ENCODE assay signal across 32 cellular contexts in the genomic region with DNA sequence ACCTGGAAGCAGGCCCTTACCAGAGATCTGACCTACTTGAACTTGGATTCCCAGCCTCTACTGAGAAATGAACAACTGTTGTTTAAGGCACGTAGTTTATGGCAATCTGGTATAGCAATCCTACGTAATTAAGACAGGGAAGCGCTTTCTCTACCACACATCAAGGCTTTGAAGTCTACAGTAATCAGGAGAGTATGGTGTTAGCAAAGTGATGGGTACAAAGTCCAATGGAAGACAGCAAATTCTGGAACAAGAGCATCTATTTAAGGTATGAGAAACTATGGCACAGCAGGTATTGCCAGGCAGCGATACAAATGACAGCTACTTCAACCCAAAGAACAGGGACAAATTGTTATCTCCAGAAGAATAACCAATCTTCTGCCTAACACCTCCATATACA. TPM values are rescaled to one million over a fixed set of nuclear protein-coding genes. Genes with fewer than 3 reads are reported as not detected.
DNase-seq lines count a peak whose midpoint lies in the region; ATAC-seq and TF ChIP-seq lines count a peak whose summit lies in the region.
"Had no signal": no experiment of that assay in that cellular context is flagged by ENCODE, and none has a peak within 500 bp of the region (broad histone marks: within the 10 kb centered on the region; RNA-seq: fewer than 3 reads in every experiment).

No MANE protein-coding gene starts in this region.

- no peaks in the 10 kb centered on the region for H3K36me3 ChIP-seq in mucosa of descending colon (ENCODE audit: low read depth)
- H3K36me3 ChIP-seq in mesenchymal stem cell (ENCODE audit: control insufficient read depth in 1 of 2, insufficient read depth in 2 of 2, low read depth in 1 of 2, low read length in 2 of 2): peaks cover 3 to 4% of the 10 kb centered on the region in 2 experiments
- H3K36me3 ChIP-seq: gastrocnemius medialis, Peyer's patch, uterus had no signal

- no peaks in the 10 kb centered on the region for H3K27me3 Mint-ChIP-seq in stimulated activated naive CD8-positive, alpha-beta T cell treated with anti-CD3 and anti-CD28 coated beads, Interleukin-15, Interleukin-2, amounts not matched to agents 100 ng/mL and 50 ng/mL, for 24 hours
- H3K27me3 Mint-ChIP-seq in activated B cell treated with CpG ODN at 0.5 μM for 24 hours: no peaks in the 10 kb centered on the region
- H3K27me3 Mint-ChIP-seq: T-cell had no signal

- H3K18ac ChIP-seq in mesenchymal stem cell (ENCODE audit: low read depth in 1 of 2, low read length in 2 of 2): no peak overlapping the region

- H3K4me1 ChIP-seq in mucosa of descending colon (ENCODE audit: low read depth) (peaks cover 24% of the 10 kb centered on the region), mesenchymal stem cell (ENCODE audit: control insufficient read depth, insufficient read depth, low read depth, low read length) (peaks cover 2% of the 10 kb centered on the region)

- no peak overlapping the region for H3K4me2 ChIP-seq in mesenchymal stem cell (ENCODE audit: low read length, poor library complexity, severe bottlenecking)
- H3K4me2 ChIP-seq: KMS-11 had no signal

- H2BK5ac ChIP-seq in mesenchymal stem cell (ENCODE audit: low read depth, low read length, poor library complexity, severe bottlenecking): no peak overlapping the region

- no peak overlapping the region for H3K23ac ChIP-seq in mesenchymal stem cell (ENCODE audit: low read length in 2 of 2)

- peaks cover 60% of the 10 kb centered on the region for H3K4me1 Mint-ChIP-seq in stimulated activated naive CD8-positive, alpha-beta T cell treated with anti-CD3 and anti-CD28 coated beads, Interleukin-15, Interleukin-2, amounts not matched to agents 100 ng/mL and 50 ng/mL, for 24 hours (ENCODE audit: low read depth)
- peaks cover 41% of the 10 kb centered on the region for H3K4me1 Mint-ChIP-seq in activated B cell treated with CpG ODN at 0.5 μM for 24 hours

- WGBS in mesenchymal stem cell: 95% methylated on average over 4 of the region's 4 CpGs

- POLR2A ChIA-PET in activated B cell treated with CpG ODN at 0.5 μM for 24 hours (lab: Charles Lee): interaction anchor here (0.6 to 4.1 kb wide), 5 partner anchors 28 to 110 kb away, joined by 3 to 67 read pairs (median 5); partner anchors contain the start of genes ZNF44, ZNF442 and ZNF443

- no peaks in the 10 kb centered on the region for H3K9me3 Mint-ChIP-seq in stimulated activated naive CD8-positive, alpha-beta T cell treated with anti-CD3 and anti-CD28 coated beads, Interleukin-15, Interleukin-2, amounts not matched to agents 100 ng/mL and 50 ng/mL, for 24 hours
- no peaks in the 10 kb centered on the region for H3K9me3 Mint-ChIP-seq in activated B cell treated with CpG ODN at 0.5 μM for 24 hours
- H3K9me3 Mint-ChIP-seq: immature natural killer cell; stimulated activated effector memory CD8-positive, alpha-beta T cell treated with anti-CD3 and anti-CD28 coated beads, Interleukin-12 subunit alpha, Interleukin-12 subunit beta, amount 100 ng/mL, for 72 hours; T-cell had no signal

- CTCF ChIA-PET in activated B cell treated with CpG ODN at 0.5 μM for 24 hours (lab: Charles Lee): no interaction called here

- no peak overlapping the region for H4K8ac ChIP-seq in mesenchymal stem cell (ENCODE audit: low read length)

- no peak overlapping the region for H2AFZ ChIP-seq in mesenchymal stem cell (ENCODE audit: low read depth, low read length)

- peak overlapping the region; percentile 89 for H3K4me3 Mint-ChIP-seq in stimulated activated naive CD8-positive, alpha-beta T cell treated with anti-CD3 and anti-CD28 coated beads, Interleukin-15, Interleukin-2, amounts not matched to agents 100 ng/mL and 50 ng/mL, for 24 hours
- no peak overlapping the region for H3K4me3 Mint-ChIP-seq in activated B cell treated with CpG ODN at 0.5 μM for 24 hours
- H3K4me3 Mint-ChIP-seq: CD14-positive monocyte had no signal

- H2BK12ac ChIP-seq in mesenchymal stem cell (ENCODE audit: low read length in 2 of 2): no peak overlapping the region

- ATAC-seq in stimulated activated naive CD8-positive, alpha-beta T cell treated with anti-CD3 and anti-CD28 coated beads, Interleukin-15, Interleukin-2, amounts not matched to agents 100 U/mL and 50 U/mL, for 24 hours: no peak
- ATAC-seq in activated B cell treated with CpG ODN at 0.5 μM for 24 hours (ENCODE audit: low read depth) (no peak), mucosa of descending colon (peak; percentile 48)
- ATAC-seq: body of pancreas, gastrocnemius medialis, left ventricle myocardium superior, T-cell had no signal

- H3K9me3 ChIP-seq in mucosa of descending colon (no peaks in the 10 kb centered on the region), mesenchymal stem cell (ENCODE audit: control insufficient read depth, low read length) (peaks cover 24% of the 10 kb centered on the region)
- H3K9me3 ChIP-seq: body of pancreas, gastrocnemius medialis, Peyer's patch, testis, uterus had no signal

- H3K79me1 ChIP-seq in mesenchymal stem cell (replicated peaks; ENCODE audit: low read length, poor library complexity, severe bottlenecking): no peaks in the 10 kb centered on the region

- peaks cover 15% of the 10 kb centered on the region for H3K36me3 Mint-ChIP-seq in stimulated activated naive CD8-positive, alpha-beta T cell treated with anti-CD3 and anti-CD28 coated beads, Interleukin-15, Interleukin-2, amounts not matched to agents 100 ng/mL and 50 ng/mL, for 24 hours (ENCODE audit: low read depth)
- peaks cover 3% of the 10 kb centered on the region for H3K36me3 Mint-ChIP-seq in activated B cell treated with CpG ODN at 0.5 μM for 24 hours (ENCODE audit: low read depth)

- intact Hi-C loops in activated B cell treated with CpG ODN at 0.5 μM for 24 hours (cut with micrococcal nuclease) (loop anchor here (2.0 to 5.0 kb wide), 4 partner anchors 128 to 337 kb away; partner anchors contain the start of genes MAN2B1, WDR83, ZNF136 and ZNF564), mucosa of descending colon (cut with DNase I, micrococcal nuclease) (no loop called here)

- no peak overlapping the region for H2BK120ac ChIP-seq in mesenchymal stem cell (ENCODE audit: low read depth, low read length)

- H3K14ac ChIP-seq in mesenchymal stem cell (ENCODE audit: low read length in 2 of 2): no peak overlapping the region

- no peak for DNase-seq in stimulated activated naive CD8-positive, alpha-beta T cell treated with anti-CD3 and anti-CD28 coated beads, Interleukin-15, Interleukin-2, amounts not matched to agents 100 U/mL and 50 U/mL, for 24 hours
- DNase-seq in activated B cell treated with CpG ODN at 0.5 μM for 24 hours (no peak), mucosa of descending colon (peak in 1 of 3 donors; percentile 17), DMS79 (lab: John Stamatoyannopoulos, UW) (no peak), mesenchymal stem cell (no peak), NCI-H748 (lab: John Stamatoyannopoulos, UW; ENCODE audit: unreplicated experiment) (no peak)
- DNase-seq: body of pancreas; DMS 273 treated with DMSO at 0.1 percent for 48 hours; dorsolateral prefrontal cortex; gastrocnemius medialis; GOT3; hypothalamus; immature natural killer cell; left ventricle myocardium superior; midbrain; MM.1S; NCI-H1417; NCI-H2081; NCI-H226; NCI-H69; nephron progenitor cell; Peyer's patch; retina; stimulated activated CD4-positive, alpha-beta T cell treated with anti-CD3 and anti-CD28 coated beads, Interleukin-12 subunit alpha, Interleukin-12 subunit beta, amount 100 ng/mL, for 4 hours; stimulated activated CD4-positive, alpha-beta T cell treated with anti-CD3 and anti-CD28 coated beads, Interleukin-4, amount 100 ng/mL, for 24 hours; testis; uterus had no signal

- H4K91ac ChIP-seq in mesenchymal stem cell (ENCODE audit: low read length): no peak overlapping the region

- H2BK15ac ChIP-seq in mesenchymal stem cell (ENCODE audit: low read depth, poor library complexity, severe bottlenecking): no peak overlapping the region

- no peak overlapping the region for H2AK5ac ChIP-seq in mesenchymal stem cell (ENCODE audit: low read length, severe bottlenecking)

- H3K4me3 ChIP-seq in mucosa of descending colon (no peak overlapping the region), mesenchymal stem cell (ENCODE audit: insufficient read depth in 1 of 2, low read depth in 1 of 2, low read length in 2 of 2) (no peak overlapping the region)
- H3K4me3 ChIP-seq: body of pancreas, dorsolateral prefrontal cortex, gastrocnemius medialis, Peyer's patch, testis, uterus had no signal

- TF ChIP-seq CTCF in activated B cell treated with CpG ODN at 0.5 μM for 24 hours (IDR thresholded peaks at IDR 0.05): no peak
- TF ChIP-seq CTCF in mucosa of descending colon (IDR thresholded peaks at IDR 0.05): no peak

- no peak overlapping the region for H3K27ac ChIP-seq in mesenchymal stem cell (ENCODE audit: low read length, poor library complexity, severe bottlenecking)
- H3K27ac ChIP-seq: dorsolateral prefrontal cortex, gastrocnemius medialis, KMS-11, Peyer's patch, uterus had no signal

- H3K27me3 ChIP-seq in mesenchymal stem cell (ENCODE audit: control insufficient read depth in 1 of 2, insufficient read depth in 1 of 2, low read length in 2 of 2): no peaks in the 10 kb centered on the region
- H3K27me3 ChIP-seq: body of pancreas, dorsolateral prefrontal cortex, gastrocnemius medialis, Peyer's patch, testis, uterus had no signal

- no peak overlapping the region for H3K9ac ChIP-seq in mesenchymal stem cell (ENCODE audit: low read length)
- H3K9ac ChIP-seq: KMS-11 had no signal

- H3K4ac ChIP-seq in mesenchymal stem cell (ENCODE audit: low read depth in 1 of 2, low read length in 2 of 2): no peak overlapping the region

- H3K27ac Mint-ChIP-seq in stimulated activated naive CD8-positive, alpha-beta T cell treated with anti-CD3 and anti-CD28 coated beads, Interleukin-15, Interleukin-2, amounts not matched to agents 100 ng/mL and 50 ng/mL, for 24 hours: no peak overlapping the region
- peak overlapping the region; percentile 92 for H3K27ac Mint-ChIP-seq in activated B cell treated with CpG ODN at 0.5 μM for 24 hours
- H3K27ac Mint-ChIP-seq: CD14-positive monocyte, nephron progenitor cell had no signal

RNA-seq across cellular contexts. Expression of gene ZNF563, which starts 3.1 kb away (rescaled TPM):
- total RNA-seq in activated B cell treated with CpG ODN at 0.5 μM for 24 hours (3.6 and 3.7 TPM in 2 replicates), mucosa of descending colon (1 to 10 TPM; 2.7 to 4.1 (median 4.0) TPM)
- 0.86 TPM for polyA plus RNA-seq in mesenchymal stem cell (2013, experiment 1 of 2)
- polyA plus RNA-seq in mesenchymal stem cell (2013, experiment 2 of 2): 0.95 TPM

RNA-seq across cellular contexts. Expression of gene ZNF442, which starts 35.1 kb away (rescaled TPM):
- total RNA-seq in activated B cell treated with CpG ODN at 0.5 μM for 24 hours (6.9 and 8.7 TPM in 2 replicates), mucosa of descending colon (1 to 10 TPM; 2.2 to 3.9 (median 2.5) TPM)
- polyA plus RNA-seq in mesenchymal stem cell (2013, experiment 1 of 2): 0.33 TPM
- 0.33 TPM for polyA plus RNA-seq in mesenchymal stem cell (2013, experiment 2 of 2)

RNA-seq across cellular contexts. Expression of gene ZNF44, which starts 35.7 kb away (rescaled TPM):
- total RNA-seq in activated B cell treated with CpG ODN at 0.5 μM for 24 hours (20.6 and 26.4 TPM in 2 replicates), mucosa of descending colon (10 to 100 TPM; 17.8 to 22.8 (median 21.7) TPM)
- 2.5 TPM for polyA plus RNA-seq in mesenchymal stem cell (2013, experiment 1 of 2)
- polyA plus RNA-seq in mesenchymal stem cell (2013, experiment 2 of 2): 2.5 TPM
